ENCODE assay signal across 8 cellular contexts in genomic region chr11:33160587-33160986, GRCh38. TPM values are rescaled to one million over a fixed set of nuclear protein-coding genes. Genes with fewer than 3 reads are reported as not detected.
DNase-seq lines count a peak whose midpoint lies in the region; ATAC-seq and TF ChIP-seq lines count a peak whose summit lies in the region.

No MANE protein-coding gene starts in this region.

- no peak for TF ChIP-seq RAD21 in liver (IDR thresholded peaks at IDR 0.05)

- H3K36me3 ChIP-seq in ascending aorta (no peaks in the 10 kb centered on the region), liver (ENCODE audit: control insufficient read depth in 4 of 4, insufficient read depth in 3 of 4, low read depth in 1 of 4, low read length in 3 of 4) (no peaks in the 10 kb centered on the region), thoracic aorta (no peaks in the 10 kb centered on the region)

- H3K9me3 Mint-ChIP-seq in activated CD8-positive, alpha-beta memory T cell treated with anti-CD3 and anti-CD28 coated beads, Interleukin-2, amount 10 ng/mL, durations not matched to agents 7 days and 5 days (ENCODE audit: low read depth) = no peaks in the 10 kb centered on the region

- H3K27ac Mint-ChIP-seq in activated CD8-positive, alpha-beta memory T cell treated with anti-CD3 and anti-CD28 coated beads, Interleukin-2, amount 10 ng/mL, durations not matched to agents 7 days and 5 days = peak overlapping the region; percentile 99

- peaks cover 45% of the 10 kb centered on the region for H3K4me1 Mint-ChIP-seq in activated CD8-positive, alpha-beta memory T cell treated with anti-CD3 and anti-CD28 coated beads, Interleukin-2, amount 10 ng/mL, durations not matched to agents 7 days and 5 days

- H3K36me3 Mint-ChIP-seq in activated CD8-positive, alpha-beta memory T cell treated with anti-CD3 and anti-CD28 coated beads, Interleukin-2, amount 10 ng/mL, durations not matched to agents 7 days and 5 days = peaks cover 32% of the 10 kb centered on the region

- H3K27ac ChIP-seq in ascending aorta = peak overlapping the region in 1 of 2 donors; percentile 82
- H3K27ac ChIP-seq in liver (ENCODE audit: low read depth in 1 of 2, low read length in 2 of 2) = peak overlapping the region; percentile 83 to 93
- H3K27ac ChIP-seq in thoracic aorta = peak overlapping the region in 1 of 2 donors; percentile 58

- intact Hi-C loops in ascending aorta (cut with DNase I) = loop anchor here (2.0 to 5.0 kb wide), 6 partner anchors 96 to 944 kb away; partner anchors contain the start of genes C11orf91, CD59, EIF3M and HIPK3

- H3K4me3 ChIP-seq in ascending aorta = peak overlapping the region; percentile 77 to 88
- peak overlapping the region; percentile 58 to 90 (median 83) for H3K4me3 ChIP-seq in liver (ENCODE audit: low read depth in 1 of 3, low read length in 3 of 3)
- H3K4me3 ChIP-seq in thoracic aorta = peak overlapping the region; percentile 99

- DNase-seq in activated CD8-positive, alpha-beta memory T cell treated with anti-CD3 and anti-CD28 coated beads, Interleukin-2, amount 10 ng/mL, durations not matched to agents 7 days and 5 days = no peak
- no peak for DNase-seq in activated CD8-positive, alpha-beta memory T cell treated with anti-CD3 and anti-CD28 coated beads for 24 hours
- DNase-seq in ascending aorta (ENCODE audit: low spot score in 2 of 2) (no peak), thoracic aorta (ENCODE audit: low spot score) (no peak), NCI-H187 treated with DMSO at 0.1 percent for 48 hours (lab: John Stamatoyannopoulos, UW) (no peak)
- DNase-seq in stimulated activated CD4-positive, alpha-beta T cell treated with anti-CD3 and anti-CD28 coated beads, Interleukin-2, amount 100 ng/mL, for 48 hours = no peak

- H3K4me1 ChIP-seq in ascending aorta (peaks cover 8 to 13% of the 10 kb centered on the region in 2 donors), liver (ENCODE audit: control insufficient read depth in 4 of 4, insufficient read depth in 4 of 4, low read length in 3 of 4) (peaks cover 11 to 34% (median 17%) of the 10 kb centered on the region in 4 donors), thoracic aorta (ENCODE audit: control insufficient read depth in 1 of 2, low read depth in 2 of 2) (peaks cover 18 to 33% of the 10 kb centered on the region in 2 donors)

- H3K27me3 ChIP-seq in ascending aorta (no peaks in the 10 kb centered on the region), liver (ENCODE audit: control insufficient read depth in 4 of 4, insufficient read depth in 4 of 4, low read length in 3 of 4) (no peaks in the 10 kb centered on the region), thoracic aorta (replicated peaks; ENCODE audit: insufficient read depth) (no peaks in the 10 kb centered on the region)

- H3K9ac ChIP-seq in liver (ENCODE audit: low read depth in 1 of 2, low read length in 2 of 2) = peak overlapping the region; percentile 89 to 92

- no peak for ATAC-seq in activated CD8-positive, alpha-beta memory T cell treated with anti-CD3 and anti-CD28 coated beads, Interleukin-2, amount 10 ng/mL, durations not matched to agents 7 days and 5 days
- ATAC-seq in thoracic aorta (ENCODE audit: insufficient number of reproducible peaks, low FRiP score, low read depth) (no peak), GM18502 (IDR thresholded peaks at IDR 0.05; ENCODE audit: poor library complexity, unreplicated experiment) (no peak)

- CTCF ChIA-PET in activated CD8-positive, alpha-beta memory T cell treated with anti-CD3 and anti-CD28 coated beads, Interleukin-2, amount 10 ng/mL, durations not matched to agents 7 days and 5 days (lab: Charles Lee) = no interaction called here

- TF ChIP-seq CTCF in ascending aorta (IDR thresholded peaks at IDR 0.05) (no peak), liver (IDR thresholded peaks at IDR 0.05; ENCODE audit: low read depth, low read length, missing input control) (no peak), thoracic aorta (IDR thresholded peaks at IDR 0.05) (no peak)

- H3K27me3 Mint-ChIP-seq in activated CD8-positive, alpha-beta memory T cell treated with anti-CD3 and anti-CD28 coated beads, Interleukin-2, amount 10 ng/mL, durations not matched to agents 7 days and 5 days = no peaks in the 10 kb centered on the region

- H3K4me3 Mint-ChIP-seq in activated CD8-positive, alpha-beta memory T cell treated with anti-CD3 and anti-CD28 coated beads, Interleukin-2, amount 10 ng/mL, durations not matched to agents 7 days and 5 days = peak overlapping the region; percentile 99

- under 1% methylated on average over 7 of the region's 7 CpGs for WGBS in liver

- H3K9me3 ChIP-seq in ascending aorta (no peaks in the 10 kb centered on the region), liver (ENCODE audit: control insufficient read depth in 4 of 4, low read length in 3 of 4) (no peaks in the 10 kb centered on the region), thoracic aorta (no peaks in the 10 kb centered on the region)

TF ChIP-seq in liver, 16 proteins besides CTCF, POLR2A, EP300 and RAD21:
- TF ChIP-seq GABPA (IDR thresholded peaks at IDR 0.05 in 1 of 2, conservative IDR thresholded peaks at IDR 0.05 in 1 of 2) (no peak), RXRA (IDR thresholded peaks at IDR 0.05) (no peak), TAF1 (conservative IDR thresholded peaks at IDR 0.05) (no peak), HNF4A (conservative IDR thresholded peaks at IDR 0.05) (no peak), FOXA1 (IDR thresholded peaks at IDR 0.05) (no peak), ATF3 (IDR thresholded peaks at IDR 0.05) (no peak), NR2F2 (IDR thresholded peaks at IDR 0.05) (no peak), FOXA2 (IDR thresholded peaks at IDR 0.05) (no peak), MAX (IDR thresholded peaks at IDR 0.05) (no peak), JUND (IDR thresholded peaks at IDR 0.05) (no peak), HNF4G (IDR thresholded peaks at IDR 0.05) (no peak), REST (IDR thresholded peaks at IDR 0.05) (no peak), EGR1 (IDR thresholded peaks at IDR 0.05; ENCODE audit: low read depth in 2 of 2) (no peak), SP1 (IDR thresholded peaks at IDR 0.05) (no peak), YY1 (IDR thresholded peaks at IDR 0.05) (no peak)
- TF ChIP-seq, protein P1, sequence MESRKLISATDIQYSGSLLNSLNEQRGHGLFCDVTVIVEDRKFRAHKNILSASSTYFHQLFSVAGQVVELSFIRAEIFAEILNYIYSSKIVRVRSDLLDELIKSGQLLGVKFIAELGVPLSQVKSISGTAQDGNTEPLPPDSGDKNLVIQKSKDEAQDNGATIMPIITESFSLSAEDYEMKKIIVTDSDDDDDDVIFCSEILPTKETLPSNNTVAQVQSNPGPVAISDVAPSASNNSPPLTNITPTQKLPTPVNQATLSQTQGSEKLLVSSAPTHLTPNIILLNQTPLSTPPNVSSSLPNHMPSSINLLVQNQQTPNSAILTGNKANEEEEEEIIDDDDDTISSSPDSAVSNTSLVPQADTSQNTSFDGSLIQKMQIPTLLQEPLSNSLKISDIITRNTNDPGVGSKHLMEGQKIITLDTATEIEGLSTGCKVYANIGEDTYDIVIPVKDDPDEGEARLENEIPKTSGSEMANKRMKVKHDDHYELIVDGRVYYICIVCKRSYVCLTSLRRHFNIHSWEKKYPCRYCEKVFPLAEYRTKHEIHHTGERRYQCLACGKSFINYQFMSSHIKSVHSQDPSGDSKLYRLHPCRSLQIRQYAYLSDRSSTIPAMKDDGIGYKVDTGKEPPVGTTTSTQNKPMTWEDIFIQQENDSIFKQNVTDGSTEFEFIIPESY (IDR thresholded peaks at IDR 0.05) = no peak

RNA-seq across cellular contexts. Expression of gene CSTF3, which starts 0.7 kb away (rescaled TPM):
- total RNA-seq in activated CD8-positive, alpha-beta memory T cell treated with anti-CD3 and anti-CD28 coated beads, Interleukin-2, amount 10 ng/mL, durations not matched to agents 7 days and 5 days = 10 to 100 TPM; 32.2 to 36.3 TPM
- total RNA-seq in ascending aorta (3.8 TPM), liver (10 to 100 TPM in 1 of 2 donors, 1 to 10 TPM in 1; 7.9 to 16.1 TPM), thoracic aorta (10 to 100 TPM; 11.1 to 29.3 TPM)
- 10 to 100 TPM in 1 of 2 donors, 1 to 10 TPM in 1; 8.6 to 20.8 TPM for polyA plus RNA-seq in liver
